ENCODE assay signal across 8 cellular contexts in the genomic region with DNA sequence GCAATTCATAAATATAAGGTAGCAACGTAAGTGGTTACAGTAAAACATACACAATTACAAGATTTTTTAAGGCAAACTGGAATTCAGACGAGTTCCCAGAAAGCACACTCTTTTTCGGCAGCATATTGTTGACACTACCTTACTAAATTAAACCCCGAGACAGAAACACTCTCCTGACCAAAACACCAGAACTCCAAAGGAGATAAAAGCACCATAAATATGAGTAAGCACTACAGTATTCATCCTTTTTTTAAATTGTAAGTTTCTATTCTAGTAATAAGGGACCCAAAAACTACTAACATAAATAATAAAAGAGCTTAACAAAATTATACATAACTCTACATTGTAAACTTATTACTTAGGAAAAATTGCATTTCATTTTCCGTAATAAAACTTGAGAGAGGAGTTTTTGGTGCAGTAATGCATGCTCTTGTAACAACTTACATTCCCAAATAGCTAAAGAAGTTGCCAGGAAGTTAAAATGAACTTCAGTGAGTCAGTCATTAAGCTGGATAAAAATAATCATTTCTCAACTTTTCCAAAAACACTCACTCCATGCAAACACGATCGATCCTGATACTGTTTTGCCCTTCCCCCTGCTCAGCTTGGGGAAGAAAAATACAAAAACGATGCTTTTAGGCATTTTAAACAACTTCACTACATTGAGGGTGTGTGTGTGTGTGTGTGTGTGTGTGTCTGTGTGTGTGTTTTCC. TPM values are rescaled to one million over a fixed set of nuclear protein-coding genes. Genes with fewer than 3 reads are reported as not detected.
A peak's percentile ranks its signal among the peaks of the same experiment; 100 is the strongest.
DNase-seq lines count a peak whose midpoint lies in the region; ATAC-seq, FAIRE-seq and TF ChIP-seq lines count a peak whose summit lies in the region.

No MANE protein-coding gene starts in this region.

- FAIRE-seq in endothelial cell of umbilical vein (lab: Jason Lieb, UNC): no peak

- DNase-seq in CD8-positive, alpha-beta memory T cell: no peak
- DNase-seq in endothelial cell of umbilical vein (ENCODE audit: low read depth, low spot score) (peak; percentile 5), GM10248 (ENCODE audit: extremely low spot score) (no peak), NCI-H524 (lab: John Stamatoyannopoulos, UW) (no peak)

- intact Hi-C loops in endothelial cell of umbilical vein (cut with micrococcal nuclease): loop anchor here (5.0 to 10.0 kb wide), 6 partner anchors 112 to 710 kb away; a partner anchor contains a TSS

- POLR2A ChIA-PET in CD8-positive, alpha-beta memory T cell (lab: Charles Lee): interaction anchor here (0.7 to 1.8 kb wide), 5 partner anchors 31 to 58 kb away, joined by 3 to 8 read pairs (median 7); no protein-coding TSS in a partner anchor
- POLR2A ChIA-PET in endothelial cell of umbilical vein (lab: Charles Lee) (no interaction called here), GM10248 (lab: Yijun Ruan, JAX) (no interaction called here)

- no peak overlapping the region for H2AFZ ChIP-seq in OCI-LY1 (ENCODE audit: low read length)
- peak overlapping the region; percentile 97 for H2AFZ ChIP-seq in endothelial cell of umbilical vein (ENCODE audit: low read depth, low read length)

- H3K4me3 ChIP-seq in CD8-positive, alpha-beta memory T cell (ENCODE audit: low read length): peak overlapping the region; percentile 91
- peak overlapping the region; percentile 94 for H3K4me3 ChIP-seq in OCI-LY1 (ENCODE audit: low read depth, low read length, poor library complexity, severe bottlenecking)
- H3K4me3 ChIP-seq in endothelial cell of umbilical vein (replicated peaks in 1 of 3; ENCODE audit: insufficient read depth in 1 of 3, low read depth in 1 of 3, low read length in 3 of 3): peak overlapping the region; percentile 89 to 100 (median 89)
- peak overlapping the region; percentile 90 to 93 for H3K4me3 ChIP-seq in neutrophil (ENCODE audit: low read depth in 1 of 2, low read length in 1 of 2)

- H3K9me1 ChIP-seq in endothelial cell of umbilical vein (replicated peaks; ENCODE audit: control insufficient read depth, extremely low read depth, insufficient read depth, low read length): no peaks in the 10 kb centered on the region

- H3K4me1 ChIP-seq in CD8-positive, alpha-beta memory T cell (ENCODE audit: insufficient read depth, low read length): peaks cover 43% of the 10 kb centered on the region
- H3K4me1 ChIP-seq in OCI-LY1 (ENCODE audit: insufficient read depth, low read length, severe bottlenecking) (peaks cover 29% of the 10 kb centered on the region), endothelial cell of umbilical vein (ENCODE audit: control insufficient read depth, extremely low read depth, insufficient read depth, low read length) (peaks cover 17% of the 10 kb centered on the region), neutrophil (ENCODE audit: control insufficient read depth in 1 of 2, insufficient read depth in 1 of 2, low read depth in 1 of 2, low read length in 1 of 2) (peaks cover 14 to 41% of the 10 kb centered on the region in 2 experiments)

- H3K27me3 ChIP-seq in CD8-positive, alpha-beta memory T cell (ENCODE audit: insufficient read depth, low read length, poor library complexity, severe bottlenecking): no peaks in the 10 kb centered on the region
- no peaks in the 10 kb centered on the region; the same call in 1 of the 2 replicates for H3K27me3 ChIP-seq in OCI-LY1 (ENCODE audit: insufficient read depth, low read length)
- no peaks in the 10 kb centered on the region for H3K27me3 ChIP-seq in endothelial cell of umbilical vein (ENCODE audit: control insufficient read depth in 2 of 2, insufficient read depth in 2 of 2, low read length in 2 of 2)
- H3K27me3 ChIP-seq in neutrophil: no peaks in the 10 kb centered on the region

- H3K27ac Mint-ChIP-seq in CD8-positive, alpha-beta memory T cell: peak overlapping the region; percentile 84 to 95 (median 92)

- H3K79me2 ChIP-seq in OCI-LY1 (ENCODE audit: insufficient read depth, low read length) (no peaks in the 10 kb centered on the region), endothelial cell of umbilical vein (ENCODE audit: control insufficient read depth, insufficient read depth, low read length) (peaks cover 60% of the 10 kb centered on the region)

- dilution Hi-C loops in endothelial cell of umbilical vein (cut with MboI; ENCODE audit: extremely low pct_ligation_motif_present, low sequenced_read_pairs): no loop called here

- no peaks in the 10 kb centered on the region for H3K9me3 Mint-ChIP-seq in CD8-positive, alpha-beta memory T cell

- no peaks in the 10 kb centered on the region for H3K36me3 ChIP-seq in CD8-positive, alpha-beta memory T cell (ENCODE audit: insufficient read depth, low read length)
- H3K36me3 ChIP-seq in OCI-LY1 (ENCODE audit: insufficient read depth, low read length): no peaks in the 10 kb centered on the region; the same call in 1 of the 2 replicates
- no peaks in the 10 kb centered on the region for H3K36me3 ChIP-seq in endothelial cell of umbilical vein (ENCODE audit: control insufficient read depth in 2 of 2, extremely low read depth in 1 of 2, insufficient read depth in 2 of 2, low read length in 2 of 2)
- H3K36me3 ChIP-seq in neutrophil: no peaks in the 10 kb centered on the region

- no peaks in the 10 kb centered on the region for H3K9me3 ChIP-seq in CD8-positive, alpha-beta memory T cell (ENCODE audit: low read length)
- no peaks in the 10 kb centered on the region for H3K9me3 ChIP-seq in OCI-LY1 (ENCODE audit: low read length)
- H3K9me3 ChIP-seq in endothelial cell of umbilical vein (replicated peaks; ENCODE audit: control insufficient read depth, insufficient read depth, low read length): no peaks in the 10 kb centered on the region
- no peaks in the 10 kb centered on the region for H3K9me3 ChIP-seq in neutrophil

- BruUV-seq in endothelial cell of umbilical vein (replicated peaks; lab: Mats Ljungman, UMichigan): TSS peak; percentile 18

- H3K4me2 ChIP-seq in OCI-LY1 (ENCODE audit: low read length): peak overlapping the region; percentile 87
- H3K4me2 ChIP-seq in endothelial cell of umbilical vein (ENCODE audit: insufficient read depth, low read length): peak overlapping the region; percentile 97

- peaks cover 0 to 31% (median 7%) of the 10 kb centered on the region in 3 donors for H3K36me3 Mint-ChIP-seq in CD8-positive, alpha-beta memory T cell

- H4K20me1 ChIP-seq in OCI-LY1 (ENCODE audit: insufficient read depth, low read length): 0 out of 2 replicates have a peak, but pooled peaks cover 6% of the 10 kb centered on the region
- peaks cover 8% of the 10 kb centered on the region for H4K20me1 ChIP-seq in endothelial cell of umbilical vein (replicated peaks; ENCODE audit: control insufficient read depth, extremely low read depth, insufficient read depth, low read length)

- ATAC-seq in GM21529 (IDR thresholded peaks at IDR 0.05; ENCODE audit: unreplicated experiment) (no peak), HG02798 (IDR thresholded peaks at IDR 0.05; ENCODE audit: poor library complexity, unreplicated experiment) (no peak)

- no peaks in the 10 kb centered on the region for H3K9me2 ChIP-seq in OCI-LY1 (ENCODE audit: low read depth, low read length)

- H3K27me3 Mint-ChIP-seq in CD8-positive, alpha-beta memory T cell: peaks cover 0 to 3% of the 10 kb centered on the region in 2 donors

- H3K4me1 Mint-ChIP-seq in CD8-positive, alpha-beta memory T cell: peaks cover 53 to 57% (median 56%) of the 10 kb centered on the region in 3 donors

- peak overlapping the region; percentile 87 to 98 (median 95) for H3K4me3 Mint-ChIP-seq in CD8-positive, alpha-beta memory T cell

- peak overlapping the region; percentile 88 for H3K27ac ChIP-seq in CD8-positive, alpha-beta memory T cell (ENCODE audit: low read depth, low read length)
- H3K27ac ChIP-seq in OCI-LY1 (ENCODE audit: low read depth, low read length, poor library complexity, severe bottlenecking) (no peak overlapping the region), endothelial cell of umbilical vein (ENCODE audit: insufficient read depth, low read depth, low read length) (no peak overlapping the region), neutrophil (peak overlapping the region; percentile 89)

- no peak for TF ChIP-seq POLR2A in endothelial cell of umbilical vein (IDR thresholded peaks at IDR 0.05; ENCODE audit: low read depth, low read length)

- peak overlapping the region; percentile 88; the same call in 1 of the 2 replicates for H3K9ac ChIP-seq in OCI-LY1 (ENCODE audit: low read length)
- peak overlapping the region; percentile 59 for H3K9ac ChIP-seq in endothelial cell of umbilical vein (replicated peaks; ENCODE audit: extremely low read depth, insufficient read depth, low read length)

- no peak for TF ChIP-seq CTCF in OCI-LY1 (IDR thresholded peaks at IDR 0.05; ENCODE audit: low read length)
- TF ChIP-seq CTCF in endothelial cell of umbilical vein (IDR thresholded peaks at IDR 0.05; ENCODE audit: extremely low read depth in 1 of 2, insufficient read depth in 1 of 2, low read depth in 1 of 2, low read length in 2 of 2): no peak
- TF ChIP-seq CTCF in neutrophil (IDR thresholded peaks at IDR 0.05): no peak
- TF ChIP-seq CTCF in GM10248 (IDR thresholded peaks at IDR 0.05; ENCODE audit: control extremely low read depth, extremely low read depth, low read depth, missing control alignments): no peak

- no peaks in the 10 kb centered on the region for H3F3A ChIP-seq in OCI-LY1 (ENCODE audit: insufficient read depth, low read length)

- CTCF ChIA-PET in CD8-positive, alpha-beta memory T cell (lab: Charles Lee): interaction anchor here (0.6 to 2.4 kb wide), 10 partner anchors 9 to 277 kb away, joined by 3 to 9 read pairs (median 6); no protein-coding TSS in a partner anchor
- CTCF ChIA-PET in endothelial cell of umbilical vein (lab: Charles Lee) (interaction anchor here (0.7 to 2.7 kb wide), 9 partner anchors 8 to 276 kb away, joined by 3 to 15 read pairs (median 3); no protein-coding TSS in a partner anchor), GM10248 (lab: Yijun Ruan, JAX) (interaction anchor here (0.6 to 1.6 kb wide), 4 partner anchors 17 to 138 kb away, joined by 3 to 4 read pairs (median 3); no protein-coding TSS in a partner anchor)

TF ChIP-seq in endothelial cell of umbilical vein, 7 proteins besides CTCF, POLR2A, EP300 and RAD21 (continues in another document):
- no peak for TF ChIP-seq FOS (IDR thresholded peaks at IDR 0.05; ENCODE audit: borderline replicate concordance, insufficient read depth, low read length)
- no peak for TF ChIP-seq MYC (IDR thresholded peaks at IDR 0.05; ENCODE audit: low read depth, low read length)

RNA-seq across cellular contexts. Expression of a gene that starts 2.0 kb away (rescaled TPM):
- 100 to 1,000 TPM; 116 to 130 TPM for total RNA-seq in CD8-positive, alpha-beta memory T cell
- polyA plus RNA-seq in CD8-positive, alpha-beta memory T cell: 120 TPM
- total RNA-seq in endothelial cell of umbilical vein: 32.6 and 35.4 TPM in 2 replicates
- polyA plus RNA-seq in endothelial cell of umbilical vein: 10.3 and 11.8 TPM in 2 replicates
- polyA plus RNA-seq in endothelial cell of umbilical vein (2011; cell fraction: cytosol; rRNA removed): 12.5 and 12.8 TPM in 2 replicates
- 10.8 and 13.0 TPM in 2 replicates for polyA plus RNA-seq in endothelial cell of umbilical vein (2011; cell fraction: nucleus; rRNA removed)
- 21.8 and 24.4 TPM in 2 replicates for polyA plus RNA-seq in endothelial cell of umbilical vein (2012)
- polyA minus RNA-seq in endothelial cell of umbilical vein: 25.4 and 36.8 TPM in 2 replicates
- 6.3 TPM for polyA minus RNA-seq in endothelial cell of umbilical vein (2011; cell fraction: cytosol; rRNA and poly(A)+ RNA removed)
- 21.9 and 30.8 TPM in 2 replicates for polyA minus RNA-seq in endothelial cell of umbilical vein (2011; cell fraction: nucleus; rRNA and poly(A)+ RNA removed)

Comparison
In these comparisons a context has a peak if more than half of its experiments do, and no peak if none do; other contexts are left out.
1. H3K27ac ChIP-seq: peak in CD8-positive, alpha-beta memory T cell (single experiment) and neutrophil (single experiment); none in OCI-LY1 (single experiment) and endothelial cell of umbilical vein (single experiment).
2. Peak in every context shown above with its lines, with median percentiles within 50 percentile points of each other: H3K4me3 ChIP-seq.